ENCODE assay signal across 13 cellular contexts in the genomic region with DNA sequence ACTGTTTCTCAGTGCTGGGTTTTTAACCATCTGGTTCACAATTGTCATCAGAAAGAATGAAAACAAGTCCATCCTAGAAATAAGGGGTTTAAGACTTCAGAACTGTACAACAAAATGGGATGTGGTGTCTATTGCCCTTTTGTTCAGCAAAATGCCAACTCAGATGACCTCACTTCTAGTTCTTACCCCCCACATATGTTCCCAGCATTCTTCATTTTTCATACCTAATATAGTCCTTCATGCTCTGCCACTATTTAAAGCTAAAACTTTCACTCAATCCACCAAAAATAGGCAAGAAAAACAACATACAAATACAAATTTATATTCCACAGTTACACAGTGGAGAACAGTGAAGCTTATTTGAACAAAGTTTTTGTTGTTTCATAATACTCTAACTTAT.
"Had no signal": no experiment of that assay in that cellular context is flagged by ENCODE, and none has a peak within 500 bp of the region (broad histone marks: within the 10 kb centered on the region; RNA-seq: fewer than 3 reads in every experiment).

No MANE protein-coding gene starts in this region.

- H3K9me3 Mint-ChIP-seq: activated CD4-positive, alpha-beta memory T cell treated with anti-CD3 and anti-CD28 coated beads, Interleukin-2, amount 10 ng/mL, durations not matched to agents 7 days and 5 days had no signal

- H3K4me3 ChIP-seq: smooth muscle cell, upper lobe of right lung had no signal

- H3K27ac Mint-ChIP-seq: activated CD4-positive, alpha-beta memory T cell treated with anti-CD3 and anti-CD28 coated beads, Interleukin-2, amount 10 ng/mL, durations not matched to agents 7 days and 5 days; activated naive CD8-positive, alpha-beta T cell; nephron; T-cell had no signal

- DNase-seq: activated CD4-positive, alpha-beta memory T cell treated with anti-CD3 and anti-CD28 coated beads, Interleukin-2, amount 10 ng/mL, durations not matched to agents 7 days and 5 days; activated gamma-delta T cell; activated T-cell treated with anti-CD3 and anti-CD28 coated beads, Interleukin-2, amount 50 U/mL, for 48 hours; central memory CD4-positive, alpha-beta T cell; effector memory CD4-positive, alpha-beta T cell; hippocampal formation; T-cell; T1000; upper lobe of right lung had no signal

- H3K27me3 ChIP-seq: upper lobe of right lung had no signal

- H3K36me3 Mint-ChIP-seq: activated naive CD8-positive, alpha-beta T cell; T-cell had no signal

- H3K4me1 Mint-ChIP-seq: activated CD4-positive, alpha-beta memory T cell treated with anti-CD3 and anti-CD28 coated beads, Interleukin-2, amount 10 ng/mL, durations not matched to agents 7 days and 5 days; nephron; T-cell had no signal

- ATAC-seq: T-cell, upper lobe of right lung had no signal

- H3K4me3 Mint-ChIP-seq: activated CD4-positive, alpha-beta memory T cell treated with anti-CD3 and anti-CD28 coated beads, Interleukin-2, amount 10 ng/mL, durations not matched to agents 7 days and 5 days; activated naive CD8-positive, alpha-beta T cell; nephron; T-cell had no signal

- H3K4me2 ChIP-seq: smooth muscle cell had no signal

- H3K27ac ChIP-seq: upper lobe of right lung, VCaP had no signal

- H3K4me1 ChIP-seq: upper lobe of right lung had no signal

- H3K27me3 Mint-ChIP-seq: activated CD4-positive, alpha-beta memory T cell treated with anti-CD3 and anti-CD28 coated beads, Interleukin-2, amount 10 ng/mL, durations not matched to agents 7 days and 5 days had no signal

- H3K36me3 ChIP-seq: upper lobe of right lung had no signal
